8 cellular contexts compared by ENCODE assay signal in the genomic region with DNA sequence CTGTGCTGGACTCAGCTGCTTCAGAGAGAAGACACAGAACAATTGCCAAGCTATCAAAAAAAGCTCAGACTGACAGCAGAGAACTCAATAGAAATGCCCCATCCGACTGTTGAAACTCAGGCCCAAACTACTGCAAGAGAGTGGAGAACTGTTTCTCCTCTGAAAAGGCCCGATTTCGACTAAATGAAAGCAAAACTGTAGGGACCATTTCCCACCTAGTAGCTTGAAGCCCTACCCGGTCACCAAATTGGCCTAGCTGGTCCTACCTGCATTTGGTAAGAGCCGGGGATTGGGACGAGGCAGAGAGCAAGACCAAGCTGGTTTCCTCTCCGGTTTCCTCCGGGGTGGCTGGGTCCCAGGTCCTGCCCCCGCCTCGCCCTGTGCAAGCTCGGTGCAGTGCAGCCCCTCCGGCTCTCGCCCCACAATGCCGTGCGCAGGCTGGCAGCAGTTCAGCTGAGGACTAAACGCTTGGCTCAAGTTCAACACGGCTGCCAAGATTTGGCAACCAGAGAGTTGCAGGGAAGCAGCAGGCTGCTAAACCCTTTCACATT.
DNase-seq lines count a peak whose midpoint lies in the region; ATAC-seq lines count a peak whose summit lies in the region.

No MANE protein-coding gene starts in this region.

- no peak overlapping the region for H3K27ac Mint-ChIP-seq in stimulated activated naive B cell treated with anti-CD40 and anti-IgM and Interleukin-4, amounts not matched to agents 10 μg/mL and 1 μg/mL and 100 μg/mL, for 72 hours

- no peak for ATAC-seq in HG03175 (IDR thresholded peaks at IDR 0.05; ENCODE audit: unreplicated experiment)
- no peak for ATAC-seq in stimulated activated naive B cell treated with anti-CD40 and anti-IgM and Interleukin-4, amounts not matched to agents 10 μg/mL and 1 μg/mL and 100 μg/mL, for 72 hours (replicated peaks)

- DNase-seq in DMS79 treated with DMSO at 0.1 percent for 48 hours (lab: John Stamatoyannopoulos, UW) (peak; percentile 99), SK-N-DZ (ENCODE audit: low spot score) (peak; percentile 12), kidney tubule cell (ENCODE audit: low spot score) (peak; percentile 46), GM19240 (ENCODE audit: insufficient read length, low spot score) (no peak)
- DNase-seq in activated naive CD8-positive, alpha-beta T cell treated with anti-CD3 and anti-CD28 coated beads, Interleukin-2, amount 50 U/mL, for 16 hours (ENCODE audit: low read depth, low spot score) = peak; percentile 35
- peak; percentile 79 for DNase-seq in stimulated activated CD4-positive, alpha-beta T cell treated with anti-CD3 and anti-CD28 coated beads, Interleukin-4, amount 100 ng/mL, for 24 hours
- DNase-seq in stimulated activated naive B cell treated with anti-CD40 and anti-IgM and Interleukin-4, amounts not matched to agents 10 μg/mL and 1 μg/mL and 100 μg/mL, for 72 hours = no peak

- H3K9me3 Mint-ChIP-seq in stimulated activated naive B cell treated with anti-CD40 and anti-IgM and Interleukin-4, amounts not matched to agents 10 μg/mL and 1 μg/mL and 100 μg/mL, for 72 hours = peaks cover 3 to 5% of the 10 kb centered on the region in 2 donors

- no peak overlapping the region for H3K4me3 Mint-ChIP-seq in stimulated activated naive B cell treated with anti-CD40 and anti-IgM and Interleukin-4, amounts not matched to agents 10 μg/mL and 1 μg/mL and 100 μg/mL, for 72 hours

- no peaks in the 10 kb centered on the region for H3K27me3 Mint-ChIP-seq in stimulated activated naive B cell treated with anti-CD40 and anti-IgM and Interleukin-4, amounts not matched to agents 10 μg/mL and 1 μg/mL and 100 μg/mL, for 72 hours

- H3K36me3 Mint-ChIP-seq in stimulated activated naive B cell treated with anti-CD40 and anti-IgM and Interleukin-4, amounts not matched to agents 10 μg/mL and 1 μg/mL and 100 μg/mL, for 72 hours = no peaks in the 10 kb centered on the region

- H3K4me1 Mint-ChIP-seq in stimulated activated naive B cell treated with anti-CD40 and anti-IgM and Interleukin-4, amounts not matched to agents 10 μg/mL and 1 μg/mL and 100 μg/mL, for 72 hours = no peaks in the 10 kb centered on the region

Comparison
In these comparisons a context has a peak if more than half of its experiments do, and no peak if none do; other contexts are left out.
1. DNase-seq: peak in DMS79 treated with DMSO at 0.1 percent for 48 hours (single experiment), SK-N-DZ (single experiment), activated naive CD8-positive, alpha-beta T cell treated with anti-CD3 and anti-CD28 coated beads, Interleukin-2, amount 50 U/mL, for 16 hours (single experiment), kidney tubule cell (single experiment) and stimulated activated CD4-positive, alpha-beta T cell treated with anti-CD3 and anti-CD28 coated beads, Interleukin-4, amount 100 ng/mL, for 24 hours (single experiment); none in GM19240 (single experiment) and stimulated activated naive B cell treated with anti-CD40 and anti-IgM and Interleukin-4, amounts not matched to agents 10 μg/mL and 1 μg/mL and 100 μg/mL, for 72 hours (single experiment).